12 cellular contexts compared by ENCODE assay signal in the genomic region with DNA sequence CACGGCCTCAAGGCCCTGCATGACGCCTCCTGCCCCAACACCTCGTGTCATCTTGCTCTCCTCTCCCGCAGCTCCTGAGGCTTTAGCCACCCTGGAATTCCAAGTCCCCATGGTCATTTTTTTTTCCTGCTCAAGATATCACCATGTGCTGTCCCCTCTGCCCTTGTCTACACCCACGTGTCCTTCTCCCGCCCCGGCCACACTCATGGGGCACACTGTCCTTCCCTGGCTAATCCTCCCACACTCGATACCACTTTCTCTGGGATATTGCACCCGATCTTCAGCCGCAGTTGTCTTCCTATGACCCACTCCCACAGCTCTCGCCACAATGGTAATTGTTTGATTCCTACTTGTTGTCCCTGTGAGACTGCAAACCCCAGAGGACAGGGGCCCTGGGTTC.
"Had no signal": no experiment of that assay in that cellular context is flagged by ENCODE, and none has a peak within 500 bp of the region (broad histone marks: within the 10 kb centered on the region; RNA-seq: fewer than 3 reads in every experiment).

No MANE protein-coding gene starts in this region.

- H3K9me3 ChIP-seq: gastrocnemius medialis, tibial nerve had no signal

- H3K4me3 ChIP-seq: gastrocnemius medialis, tibial nerve had no signal

- H3K36me3 Mint-ChIP-seq: activated CD4-positive, alpha-beta memory T cell treated with anti-CD3 and anti-CD28 coated beads for 36 hours; activated CD8-positive, alpha-beta memory T cell treated with anti-CD3 and anti-CD28 coated beads, Interleukin-2, amount 10 ng/mL, durations not matched to agents 7 days and 5 days; activated naive CD8-positive, alpha-beta T cell; naive thymus-derived CD4-positive, alpha-beta T cell had no signal

- H3K4me3 Mint-ChIP-seq: activated B cell treated with CpG ODN at 0.5 μM for 24 hours; activated CD4-positive, alpha-beta memory T cell treated with anti-CD3 and anti-CD28 coated beads for 36 hours; activated CD8-positive, alpha-beta memory T cell treated with anti-CD3 and anti-CD28 coated beads, Interleukin-2, amount 10 ng/mL, durations not matched to agents 7 days and 5 days; activated naive CD8-positive, alpha-beta T cell; naive thymus-derived CD4-positive, alpha-beta T cell had no signal

- H3K4me1 Mint-ChIP-seq: activated B cell treated with CpG ODN at 0.5 μM for 24 hours had no signal

- H3K27me3 ChIP-seq: gastrocnemius medialis, tibial nerve had no signal

- H3K9me3 Mint-ChIP-seq: activated B cell treated with CpG ODN at 0.5 μM for 24 hours; activated CD4-positive, alpha-beta memory T cell treated with anti-CD3 and anti-CD28 coated beads for 36 hours; naive thymus-derived CD4-positive, alpha-beta T cell had no signal

- ATAC-seq: activated CD8-positive, alpha-beta memory T cell treated with anti-CD3 and anti-CD28 coated beads, Interleukin-2, amount 10 ng/mL, durations not matched to agents 7 days and 5 days; gastrocnemius medialis; naive thymus-derived CD4-positive, alpha-beta T cell; stimulated activated naive CD8-positive, alpha-beta T cell treated with anti-CD3 and anti-CD28 coated beads, Interleukin-15, Interleukin-2, amounts not matched to agents 100 U/mL and 50 U/mL, for 24 hours had no signal

- H3K27ac ChIP-seq: gastrocnemius medialis, tibial nerve had no signal

- H3K27ac Mint-ChIP-seq: activated B cell treated with CpG ODN at 0.5 μM for 24 hours; activated CD4-positive, alpha-beta memory T cell treated with anti-CD3 and anti-CD28 coated beads for 36 hours; activated CD8-positive, alpha-beta memory T cell treated with anti-CD3 and anti-CD28 coated beads, Interleukin-2, amount 10 ng/mL, durations not matched to agents 7 days and 5 days; activated naive CD8-positive, alpha-beta T cell; naive thymus-derived CD4-positive, alpha-beta T cell had no signal

- H3K4me1 ChIP-seq: gastrocnemius medialis, tibial nerve had no signal

- DNase-seq: activated B cell treated with CpG ODN at 0.5 μM for 24 hours; activated CD4-positive, alpha-beta memory T cell treated with anti-CD3 and anti-CD28 coated beads for 36 hours; activated CD4-positive, alpha-beta T cell treated with anti-CD3 and anti-CD28 coated beads for 4 hours; activated CD8-positive, alpha-beta memory T cell treated with anti-CD3 and anti-CD28 coated beads, Interleukin-2, amount 10 ng/mL, durations not matched to agents 7 days and 5 days; effector CD4-positive, alpha-beta T cell; gastrocnemius medialis; mesenchymal stem cell; naive thymus-derived CD4-positive, alpha-beta T cell; stimulated activated naive CD8-positive, alpha-beta T cell treated with anti-CD3 and anti-CD28 coated beads, Interleukin-15, Interleukin-2, amounts not matched to agents 100 U/mL and 50 U/mL, for 24 hours; substantia nigra had no signal

- H3K36me3 ChIP-seq: gastrocnemius medialis, tibial nerve had no signal
